Comparison of ENCODE assay signal across 27 cellular contexts in genomic region chr13:41273806-41274441, GRCh38.
"Had no signal": no experiment of that assay in that cellular context is flagged by ENCODE, and none has a peak within 500 bp of the region (broad histone marks: within the 10 kb centered on the region; RNA-seq: fewer than 3 reads in every experiment).

No MANE protein-coding gene starts in this region.

- H3K4me1 ChIP-seq: breast epithelium, right lobe of liver, thyroid gland, upper lobe of right lung had no signal

- H3K9me3 ChIP-seq: breast epithelium, right lobe of liver, thyroid gland, upper lobe of right lung had no signal

- H3K36me3 Mint-ChIP-seq: memory B cell; natural killer cell treated with Interleukin-12 subunit alpha and Interleukin-12 subunit beta and Interleukin-15 and Interleukin-18, amount 100 ng/mL, for 72 hours; stimulated activated memory B cell treated with anti-CD40 and anti-IgM and Interleukin-4, amounts not matched to agents 10 μg/mL and 1 μg/mL and 100 μg/mL, for 72 hours; T-cell had no signal

- H3K36me3 ChIP-seq: breast epithelium, right lobe of liver, thyroid gland, upper lobe of right lung, WERI-Rb-1 had no signal

- H3K4me3 Mint-ChIP-seq: activated naive CD4-positive, alpha-beta T cell treated with anti-CD3 and anti-CD28 coated beads, Interleukin-2, amount 10 ng/mL, durations not matched to agents 7 days and 5 days; activated T-helper 1 cell treated with anti-CD3 and anti-CD28 coated beads, Interleukin-12 subunit alpha, Interleukin-12 subunit beta, Interleukin-2, Interleukin-4 antibody, amounts not matched to agents 30 ng/mL and 10 ng/mL and 1 ng/mL, durations not matched to agents 14 hours and 24 hours and 36 hours; memory B cell; natural killer cell treated with Interleukin-12 subunit alpha and Interleukin-12 subunit beta and Interleukin-15 and Interleukin-18, amount 100 ng/mL, for 72 hours; stimulated activated memory B cell treated with anti-CD40 and anti-IgM and Interleukin-4, amounts not matched to agents 10 μg/mL and 1 μg/mL and 100 μg/mL, for 72 hours; stimulated activated naive CD8-positive, alpha-beta T cell treated with anti-CD3 and anti-CD28 coated beads, Interleukin-15, amount 100 ng/mL, for 72 hours; T-cell had no signal

- H3K27ac Mint-ChIP-seq: activated naive CD4-positive, alpha-beta T cell treated with anti-CD3 and anti-CD28 coated beads, Interleukin-2, amount 10 ng/mL, durations not matched to agents 7 days and 5 days; activated T-helper 1 cell treated with anti-CD3 and anti-CD28 coated beads, Interleukin-12 subunit alpha, Interleukin-12 subunit beta, Interleukin-2, Interleukin-4 antibody, amounts not matched to agents 30 ng/mL and 10 ng/mL and 1 ng/mL, durations not matched to agents 14 hours and 24 hours and 36 hours; memory B cell; natural killer cell treated with Interleukin-12 subunit alpha and Interleukin-12 subunit beta and Interleukin-15 and Interleukin-18, amount 100 ng/mL, for 72 hours; stimulated activated memory B cell treated with anti-CD40 and anti-IgM and Interleukin-4, amounts not matched to agents 10 μg/mL and 1 μg/mL and 100 μg/mL, for 72 hours; stimulated activated naive CD8-positive, alpha-beta T cell treated with anti-CD3 and anti-CD28 coated beads, Interleukin-15, amount 100 ng/mL, for 72 hours had no signal

- H3K27ac ChIP-seq: breast epithelium, right lobe of liver, skin epidermis, thyroid gland, upper lobe of right lung, WERI-Rb-1 had no signal

- DNase-seq: activated CD4-positive, alpha-beta T cell treated with anti-CD3 and anti-CD28 coated beads for 48 hours; activated CD4-positive, alpha-beta T cell treated with anti-CD3 and anti-CD28 coated beads, Interleukin-2, amount 50 U/mL, for 48 hours; activated CD8-positive, alpha-beta memory T cell treated with anti-CD3 and anti-CD28 coated beads for 24 hours; activated gamma-delta T cell; activated naive CD4-positive, alpha-beta T cell treated with anti-CD3 and anti-CD28 coated beads, Interleukin-2, amount 10 ng/mL, durations not matched to agents 7 days and 5 days; activated T-cell treated with anti-CD3 and anti-CD28 coated beads, Interleukin-2, amount 50 U/mL, for 1 hour; amygdala; dermis blood vessel endothelial cell; effector CD8-positive, alpha-beta T cell; left colon; posterior cingulate gyrus; right lobe of liver; stimulated activated CD4-positive, alpha-beta T cell treated with anti-CD3 and anti-CD28 coated beads, Interleukin-4, amount 100 ng/mL, for 4 hours; stimulated activated CD8-positive, alpha-beta memory T cell treated with anti-CD3 and anti-CD28 coated beads, Interleukin-4, amount 100 ng/mL, for 48 hours; stimulated activated naive CD8-positive, alpha-beta T cell treated with anti-CD3 and anti-CD28 coated beads, Interleukin-15, amount 100 ng/mL, for 72 hours; T-cell; thyroid gland; upper lobe of right lung; WERI-Rb-1 had no signal

- ATAC-seq: activated CD4-positive, CD25-positive, alpha-beta regulatory T cell treated with anti-CD3 and anti-CD28 coated beads, Interleukin-2, amount 50 U/mL, for 24 hours; left colon; natural killer cell treated with Interleukin-12 subunit alpha and Interleukin-12 subunit beta and Interleukin-15 and Interleukin-18, amount 100 ng/mL, for 72 hours; right lobe of liver; SK-N-SH treated with all-trans-retinoic acid at 6 μM for 48 hours; stimulated activated memory B cell treated with anti-CD40 and anti-IgM and Interleukin-4, amounts not matched to agents 10 μg/mL and 1 μg/mL and 100 μg/mL, for 72 hours; stimulated activated naive CD8-positive, alpha-beta T cell treated with anti-CD3 and anti-CD28 coated beads, Interleukin-15, amount 100 ng/mL, for 72 hours; T-cell; upper lobe of right lung had no signal

- H3K27me3 Mint-ChIP-seq: activated naive CD4-positive, alpha-beta T cell treated with anti-CD3 and anti-CD28 coated beads, Interleukin-2, amount 10 ng/mL, durations not matched to agents 7 days and 5 days; memory B cell; stimulated activated memory B cell treated with anti-CD40 and anti-IgM and Interleukin-4, amounts not matched to agents 10 μg/mL and 1 μg/mL and 100 μg/mL, for 72 hours; stimulated activated naive CD8-positive, alpha-beta T cell treated with anti-CD3 and anti-CD28 coated beads, Interleukin-15, amount 100 ng/mL, for 72 hours; T-cell had no signal

- H3K9me3 Mint-ChIP-seq: memory B cell; natural killer cell treated with Interleukin-12 subunit alpha and Interleukin-12 subunit beta and Interleukin-15 and Interleukin-18, amount 100 ng/mL, for 72 hours; stimulated activated memory B cell treated with anti-CD40 and anti-IgM and Interleukin-4, amounts not matched to agents 10 μg/mL and 1 μg/mL and 100 μg/mL, for 72 hours; T-cell had no signal

- H3K27me3 ChIP-seq: breast epithelium, right lobe of liver, thyroid gland, upper lobe of right lung had no signal

- H3K4me3 ChIP-seq: breast epithelium, right lobe of liver, skin epidermis, thyroid gland, upper lobe of right lung had no signal
